28 cellular contexts compared by ENCODE assay signal in genomic region chr2:20647764-20648164, GRCh38. TPM values are rescaled to one million over a fixed set of nuclear protein-coding genes. Genes with fewer than 3 reads are reported as not detected.
DNase-seq lines count a peak whose midpoint lies in the region; ATAC-seq, FAIRE-seq and TF ChIP-seq lines count a peak whose summit lies in the region.
"Had no signal": no experiment of that assay in that cellular context is flagged by ENCODE, and none has a peak within 500 bp of the region (broad histone marks: within the 10 kb centered on the region; RNA-seq: fewer than 3 reads in every experiment).

No MANE protein-coding gene starts in this region.

- no peak for FAIRE-seq in kidney (lab: Jason Lieb, UNC)
- FAIRE-seq: H54 had no signal

- intact Hi-C loops in kidney (cut with DNase I) = no loop called here

- H3K9ac ChIP-seq in kidney (ENCODE audit: low read length in 2 of 2) = no peak overlapping the region
- peak overlapping the region in 1 of 2 donors; percentile 13 for H3K9ac ChIP-seq in stomach smooth muscle (ENCODE audit: low read length in 2 of 2)
- H3K9ac ChIP-seq: KMS-11, parathyroid adenoma had no signal

- H3K9me3 ChIP-seq in SJCRH30 (replicated peaks) (no peaks in the 10 kb centered on the region), kidney (ENCODE audit: control insufficient read depth in 1 of 2, low read length in 2 of 2) (no peaks in the 10 kb centered on the region), stomach smooth muscle (ENCODE audit: control insufficient read depth in 2 of 2, low read length in 2 of 2) (no peaks in the 10 kb centered on the region)
- H3K9me3 ChIP-seq: Caco-2, heart right ventricle had no signal

- no peaks in the 10 kb centered on the region for H3K27me3 ChIP-seq in SJCRH30
- H3K27me3 ChIP-seq in stomach smooth muscle (ENCODE audit: control insufficient read depth in 1 of 2, insufficient read depth in 2 of 2, low read length in 2 of 2) = no peaks in the 10 kb centered on the region
- H3K27me3 ChIP-seq: dorsolateral prefrontal cortex, heart right ventricle had no signal

- no peak for TF ChIP-seq CTCF in kidney (IDR thresholded peaks at IDR 0.05; ENCODE audit: borderline replicate concordance, extremely low read depth, insufficient read depth)

- ATAC-seq in GM19455 (IDR thresholded peaks at IDR 0.05; ENCODE audit: unreplicated experiment) (no peak), HG03521 (IDR thresholded peaks at IDR 0.05; ENCODE audit: unreplicated experiment) (no peak)
- ATAC-seq: activated T-helper 17 cell treated with anti-CD3 and anti-CD28 coated beads, Interleukin-2, amount 50 U/mL, for 72 hours; heart right ventricle; left colon; naive thymus-derived CD8-positive, alpha-beta T cell; PC-3; right cardiac atrium had no signal

- DNase-seq in NCI-H345 (lab: John Stamatoyannopoulos, UW) (peak; percentile 22), NCI-H345 treated with DMSO at 0.1 percent for 48 hours (lab: John Stamatoyannopoulos, UW; ENCODE audit: unreplicated experiment) (no peak), SJCRH30 (peak; percentile 93 to 96), kidney (peak; percentile 46), T-helper 9 cell (no peak)
- DNase-seq: 8988T; activated CD4-positive, alpha-beta T cell treated with anti-CD3 and anti-CD28 coated beads, Interleukin-2, amount 50 U/mL, for 48 hours; activated CD8-positive, alpha-beta memory T cell treated with anti-CD3 and anti-CD28 coated beads, Interleukin-2, amount 50 U/mL, for 4 hours; Caco-2; DMS79 treated with DMSO at 0.1 percent for 48 hours; heart right ventricle; left colon; naive thymus-derived CD8-positive, alpha-beta T cell; NCI-H1930; NCI-H226; PC-3; SHP77 treated with DMSO at 0.1 percent for 48 hours; trophoblast cell had no signal

- H3K4me1 ChIP-seq in SJCRH30 (peaks cover 37% of the 10 kb centered on the region), kidney (ENCODE audit: control insufficient read depth in 1 of 2, insufficient read depth in 1 of 2, low read depth in 1 of 2, low read length in 2 of 2) (peaks cover 23 to 27% of the 10 kb centered on the region in 2 donors), stomach smooth muscle (ENCODE audit: control insufficient read depth, insufficient read depth, low read length) (peaks cover 75% of the 10 kb centered on the region)

- H3K36me3 ChIP-seq in SJCRH30 (no peaks in the 10 kb centered on the region), kidney (ENCODE audit: control insufficient read depth in 1 of 2, insufficient read depth in 2 of 2, low read length in 2 of 2) (peaks cover 6 to 14% of the 10 kb centered on the region in 2 donors), stomach smooth muscle (ENCODE audit: control insufficient read depth in 2 of 2, insufficient read depth in 2 of 2, low read length in 2 of 2) (peaks cover 16 to 25% of the 10 kb centered on the region in 2 donors)

- H3K4me3 ChIP-seq in SJCRH30 (peak overlapping the region; percentile 7; the same call in 1 of the 2 replicates), kidney (ENCODE audit: low read length in 2 of 2) (no peak overlapping the region), stomach smooth muscle (ENCODE audit: low read length in 2 of 2) (peak overlapping the region in 1 of 2 donors; percentile 98)
- H3K4me3 ChIP-seq: heart right ventricle had no signal

- peak overlapping the region; percentile 78 for H3K27ac ChIP-seq in SJCRH30
- no peak overlapping the region for H3K27ac ChIP-seq in kidney (ENCODE audit: low read depth in 2 of 2, low read length in 2 of 2)
- peak overlapping the region; percentile 97 for H3K27ac ChIP-seq in stomach smooth muscle (ENCODE audit: low read length)
- H3K27ac ChIP-seq: heart right ventricle, KMS-11, parathyroid adenoma had no signal

RNA-seq across cellular contexts. Expression of gene HS1BP3, which starts 3.1 kb away (rescaled TPM):
- 14.0 and 14.7 TPM in 2 replicates for total RNA-seq in SJCRH30 (2014; rRNA removed; shearing (Covaris generic))
- total RNA-seq in kidney = 35.5 TPM
- 37.5 TPM for polyA plus RNA-seq in kidney (ENCODE audit: insufficient read depth, low read depth, low replicate concordance)

RNA-seq across cellular contexts. Expression of gene GDF7, which starts 19.2 kb away (rescaled TPM):
- total RNA-seq in SJCRH30 (2014; rRNA removed; shearing (Covaris generic)) = 0.02 and 0.03 TPM in 2 replicates
- 12.5 TPM for total RNA-seq in kidney
- 1.8 TPM for polyA plus RNA-seq in kidney (ENCODE audit: insufficient read depth, low read depth, low replicate concordance)
- total RNA-seq: HT-29; naive thymus-derived CD8-positive, alpha-beta T cell had no signal

Comparison
In these comparisons a context has a peak if more than half of its experiments do, and no peak if none do; other contexts are left out.
1. DNase-seq: peak in NCI-H345 (single experiment), SJCRH30 (2 of 2) and kidney (single experiment); none in NCI-H345 treated with DMSO at 0.1 percent for 48 hours (single experiment) and T-helper 9 cell (single experiment).
2. H3K27ac ChIP-seq: peak in SJCRH30 (single experiment) and stomach smooth muscle (single experiment); none in kidney (0 of 2).
3. RNA of gene GDF7, which starts 19.2 kb away (total RNA-seq): 12.5 TPM in kidney (single experiment); 0.02 to 0.03 TPM in SJCRH30; every median in the first group is over 10 times any median in the second.